Comparison of ENCODE assay signal across 22 cellular contexts in the genomic region with DNA sequence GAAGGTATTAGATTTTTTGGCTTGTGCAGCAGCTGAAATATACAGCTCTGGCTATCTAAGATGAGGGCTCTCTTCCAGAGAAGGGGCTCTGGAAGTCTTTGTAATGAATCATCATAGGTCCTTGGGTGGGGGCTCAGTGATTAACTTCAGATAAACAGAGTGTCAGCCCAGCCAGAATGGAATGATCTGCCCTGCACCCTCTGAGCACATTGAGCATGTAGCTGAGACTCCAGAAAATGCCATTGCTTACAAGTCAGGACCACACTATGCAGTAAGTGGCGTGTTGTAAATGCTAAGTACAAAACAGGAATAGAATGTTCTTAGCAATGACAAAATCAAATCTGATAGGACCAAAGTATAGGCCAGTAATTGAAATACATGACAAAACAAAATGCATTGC.
"Had no signal": no experiment of that assay in that cellular context is flagged by ENCODE, and none has a peak within 500 bp of the region (broad histone marks: within the 10 kb centered on the region; RNA-seq: fewer than 3 reads in every experiment).

No MANE protein-coding gene starts in this region.

- DNase-seq: activated CD4-positive, alpha-beta T cell treated with anti-CD3 and anti-CD28 coated beads, Interleukin-2, amount 10 ng/mL, durations not matched to agents 7 days and 5 days; activated CD4-positive, CD25-positive, alpha-beta regulatory T cell treated with anti-CD3 and anti-CD28 coated beads, Interleukin-2, amount 50 U/mL, for 72 hours; activated CD8-positive, alpha-beta memory T cell treated with anti-CD3 and anti-CD28 coated beads, Interleukin-2, amount 10 ng/mL, durations not matched to agents 7 days and 5 days; activated CD8-positive, alpha-beta T cell treated with anti-CD3 and anti-CD28 coated beads for 36 hours; activated effector memory CD4-positive, alpha-beta T cell treated with anti-CD3 and anti-CD28 coated beads, Interleukin-2, amount 50 U/mL, for 16 hours; activated naive CD4-positive, alpha-beta T cell treated with anti-CD3 and anti-CD28 coated beads, Interleukin-2, amount 50 U/mL, for 16 hours; activated naive CD8-positive, alpha-beta T cell treated with anti-CD3 and anti-CD28 coated beads, Interleukin-2, amount 50 U/mL, for 24 hours; activated T-cell treated with anti-CD3 and anti-CD28 coated beads for 4 hours; erythroblast; hippocampal formation; left cardiac atrium; naive thymus-derived CD4-positive, alpha-beta T cell; retina; SK-N-SH; stimulated activated CD4-positive, alpha-beta T cell treated with anti-CD3 and anti-CD28 coated beads, Interleukin-4, amount 100 ng/mL, for 4 hours; tibial artery had no signal

- H3K4me3 Mint-ChIP-seq: activated CD4-positive, alpha-beta T cell treated with anti-CD3 and anti-CD28 coated beads, Interleukin-2, amount 10 ng/mL, durations not matched to agents 7 days and 5 days; activated CD8-positive, alpha-beta memory T cell treated with anti-CD3 and anti-CD28 coated beads, Interleukin-2, amount 10 ng/mL, durations not matched to agents 7 days and 5 days; activated CD8-positive, alpha-beta T cell treated with anti-CD3 and anti-CD28 coated beads for 36 hours; activated naive CD8-positive, alpha-beta T cell treated with anti-CD3 and anti-CD28 coated beads, Interleukin-2, amount 50 U/mL, for 24 hours; memory B cell; naive thymus-derived CD4-positive, alpha-beta T cell; neural crest cell; stimulated activated naive CD8-positive, alpha-beta T cell treated with anti-CD3 and anti-CD28 coated beads, Interleukin-15, Interleukin-2, amounts not matched to agents 100 ng/mL and 50 ng/mL, for 24 hours had no signal

- H3K4me1 ChIP-seq: ascending aorta, tibial artery had no signal

- H3K27ac Mint-ChIP-seq: activated CD4-positive, alpha-beta T cell treated with anti-CD3 and anti-CD28 coated beads, Interleukin-2, amount 10 ng/mL, durations not matched to agents 7 days and 5 days; activated CD8-positive, alpha-beta memory T cell treated with anti-CD3 and anti-CD28 coated beads, Interleukin-2, amount 10 ng/mL, durations not matched to agents 7 days and 5 days; activated CD8-positive, alpha-beta T cell treated with anti-CD3 and anti-CD28 coated beads for 36 hours; activated naive CD8-positive, alpha-beta T cell treated with anti-CD3 and anti-CD28 coated beads, Interleukin-2, amount 50 U/mL, for 24 hours; memory B cell; naive thymus-derived CD4-positive, alpha-beta T cell; progenitor cell of endocrine pancreas; stimulated activated naive CD8-positive, alpha-beta T cell treated with anti-CD3 and anti-CD28 coated beads, Interleukin-15, Interleukin-2, amounts not matched to agents 100 ng/mL and 50 ng/mL, for 24 hours had no signal

- H3K4me1 Mint-ChIP-seq: activated CD4-positive, alpha-beta T cell treated with anti-CD3 and anti-CD28 coated beads, Interleukin-2, amount 10 ng/mL, durations not matched to agents 7 days and 5 days; activated CD8-positive, alpha-beta memory T cell treated with anti-CD3 and anti-CD28 coated beads, Interleukin-2, amount 10 ng/mL, durations not matched to agents 7 days and 5 days; activated naive CD8-positive, alpha-beta T cell treated with anti-CD3 and anti-CD28 coated beads, Interleukin-2, amount 50 U/mL, for 24 hours; memory B cell; naive thymus-derived CD4-positive, alpha-beta T cell; neural crest cell had no signal

- H3K4me2 ChIP-seq: SK-N-SH had no signal

- H3K36me3 ChIP-seq: ascending aorta, tibial artery had no signal

- H3K27ac ChIP-seq: ascending aorta, tibial artery, VCaP had no signal

- H3K9me3 ChIP-seq: ascending aorta, SK-N-SH, tibial artery had no signal

- H3K27me3 Mint-ChIP-seq: activated CD4-positive, alpha-beta T cell treated with anti-CD3 and anti-CD28 coated beads, Interleukin-2, amount 10 ng/mL, durations not matched to agents 7 days and 5 days; activated CD8-positive, alpha-beta memory T cell treated with anti-CD3 and anti-CD28 coated beads, Interleukin-2, amount 10 ng/mL, durations not matched to agents 7 days and 5 days; activated CD8-positive, alpha-beta T cell treated with anti-CD3 and anti-CD28 coated beads for 36 hours; activated naive CD8-positive, alpha-beta T cell treated with anti-CD3 and anti-CD28 coated beads, Interleukin-2, amount 50 U/mL, for 24 hours; memory B cell; naive thymus-derived CD4-positive, alpha-beta T cell; progenitor cell of endocrine pancreas; stimulated activated naive CD8-positive, alpha-beta T cell treated with anti-CD3 and anti-CD28 coated beads, Interleukin-15, Interleukin-2, amounts not matched to agents 100 ng/mL and 50 ng/mL, for 24 hours had no signal

- H3K27me3 ChIP-seq: ascending aorta, tibial artery had no signal

- H3K9ac ChIP-seq: SK-N-SH had no signal

- H3K4me3 ChIP-seq: ascending aorta, tibial artery had no signal

- H3K36me3 Mint-ChIP-seq: activated CD8-positive, alpha-beta memory T cell treated with anti-CD3 and anti-CD28 coated beads, Interleukin-2, amount 10 ng/mL, durations not matched to agents 7 days and 5 days; memory B cell; naive thymus-derived CD4-positive, alpha-beta T cell had no signal
